28 cellular contexts compared by ENCODE assay signal in genomic region chr2:26540977-26541376, GRCh38.
DNase-seq lines count a peak whose midpoint lies in the region; TF ChIP-seq lines count a peak whose summit lies in the region.
"Had no signal": no experiment of that assay in that cellular context is flagged by ENCODE, and none has a peak within 500 bp of the region (broad histone marks: within the 10 kb centered on the region; RNA-seq: fewer than 3 reads in every experiment).

No MANE protein-coding gene starts in this region.

- H3K4me3 ChIP-seq in ovary: no peak overlapping the region
- H3K4me3 ChIP-seq: GM12878, prostate gland, stomach, uterus had no signal

- DNase-seq in DMS53 (lab: John Stamatoyannopoulos, UW) (peak; percentile 44), DMS53 treated with DMSO at 0.1 percent for 48 hours (lab: John Stamatoyannopoulos, UW; ENCODE audit: unreplicated experiment) (no peak), NCI-H1105 (lab: John Stamatoyannopoulos, UW) (peak; percentile 2), NCI-H510A (lab: John Stamatoyannopoulos, UW) (peak; percentile 17), islet precursor cell (peak; percentile 23), RKO (ENCODE audit: low spot score) (no peak), ovary (no peak)
- DNase-seq in effector CD4-positive, alpha-beta T cell: no peak
- DNase-seq: 8988T; activated CD4-positive, alpha-beta T cell treated with anti-CD3 and anti-CD28 coated beads, Interleukin-2, amount 10 ng/mL, durations not matched to agents 24 days and 14 days; activated gamma-delta T cell; activated naive CD8-positive, alpha-beta T cell treated with anti-CD3 and anti-CD28 coated beads for 36 hours; anterior cingulate cortex; CD4-positive, CD25-positive, alpha-beta regulatory T cell; H9; KBM-7; left ventricle myocardium superior; mesendoderm; nucleus accumbens; stimulated activated CD4-positive, alpha-beta T cell treated with anti-CD3 and anti-CD28 coated beads, Interleukin-12 subunit alpha, Interleukin-12 subunit beta, amount 100 ng/mL, for 4 hours; stimulated activated CD4-positive, alpha-beta T cell treated with anti-CD3 and anti-CD28 coated beads, Interleukin-2, amount 100 ng/mL, for 48 hours; stomach; T-cell; uterus had no signal

- 30 to 51% (median 46%) methylated on average over 6 of the region's 6 CpGs for WGBS in ovary, 3 donors

- no peaks in the 10 kb centered on the region for H3K4me1 ChIP-seq in ovary (ENCODE audit: insufficient read depth)
- H3K4me1 ChIP-seq: prostate gland, uterus had no signal

- intact Hi-C loops in ovary (cut with DNase I): no loop called here

- no peaks in the 10 kb centered on the region for H3K36me3 ChIP-seq in ovary
- H3K36me3 ChIP-seq: prostate gland, stomach, uterus, WERI-Rb-1 had no signal

- no peak for TF ChIP-seq EP300 in ovary (IDR thresholded peaks at IDR 0.05)

- TF ChIP-seq CTCF in ovary (IDR thresholded peaks at IDR 0.05): no peak

- no peaks in the 10 kb centered on the region for H3K9me3 ChIP-seq in ovary
- H3K9me3 ChIP-seq: prostate gland, stomach, uterus had no signal

- H3K27me3 ChIP-seq in ovary: no peaks in the 10 kb centered on the region
- H3K27me3 ChIP-seq: uterus had no signal

- TF ChIP-seq POLR2A in ovary (IDR thresholded peaks at IDR 0.05): no peak

- H3K27ac ChIP-seq in ovary: no peak overlapping the region
- H3K27ac ChIP-seq: prostate gland, RWPE1, uterus, WERI-Rb-1 had no signal

Comparison
In these comparisons a context has a peak if more than half of its experiments do, and no peak if none do; other contexts are left out.
1. DNase-seq: peak in DMS53 (single experiment), NCI-H1105 (single experiment), NCI-H510A (single experiment) and islet precursor cell (single experiment); none in DMS53 treated with DMSO at 0.1 percent for 48 hours (single experiment), RKO (single experiment), effector CD4-positive, alpha-beta T cell (single experiment) and ovary (0 of 5).